ENCODE assay signal across 1 cellular context in the genomic region with DNA sequence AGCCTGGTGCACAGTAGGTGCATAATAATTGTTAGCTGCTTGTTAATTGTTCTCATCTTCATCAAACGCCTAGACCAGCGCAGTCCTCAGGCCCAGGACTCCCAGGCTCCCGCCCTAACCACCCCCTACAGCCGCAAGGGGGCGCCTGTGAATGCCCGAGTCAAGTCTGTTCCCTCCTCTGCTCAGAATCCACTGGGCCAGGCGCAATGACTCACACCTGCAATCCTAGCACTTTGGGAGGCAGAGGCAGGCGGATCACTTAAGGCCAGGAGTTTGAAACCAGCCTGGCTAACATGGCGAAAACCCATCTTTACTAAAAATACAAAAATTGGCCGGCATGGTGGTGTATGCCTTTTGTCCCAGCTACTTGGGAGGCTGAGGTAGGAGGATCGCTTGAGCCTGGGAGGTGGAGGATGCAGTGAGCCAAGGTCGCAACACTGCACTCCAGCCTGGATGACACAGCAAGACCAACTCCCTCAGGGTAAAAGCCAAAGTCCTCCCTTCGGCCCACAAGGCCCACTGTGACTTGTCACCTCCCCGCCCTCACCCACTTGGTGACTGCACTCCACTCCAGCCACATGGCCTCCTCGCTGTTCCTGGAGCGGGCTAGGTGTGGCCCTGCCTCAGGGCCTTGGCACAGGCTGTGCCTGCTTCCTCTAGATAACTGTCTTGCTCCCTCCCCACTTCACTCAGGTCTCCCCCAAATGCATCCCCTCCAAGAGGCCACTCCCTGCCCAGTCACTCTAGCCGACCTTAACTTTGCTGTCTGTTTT.
TF ChIP-seq lines count a peak whose summit lies in the region.

No MANE protein-coding gene starts in this region.

TF ChIP-seq in IMR-90, 13 proteins besides CTCF, POLR2A, EP300 and RAD21:
- peak; percentile 32; the same call in 1 of the 2 replicates for TF ChIP-seq MAZ (IDR thresholded peaks at IDR 0.05; ENCODE audit: borderline replicate concordance, low read depth, low read length)
- TF ChIP-seq MAFK (IDR thresholded peaks at IDR 0.05; ENCODE audit: low read depth, low read length) = no peak
- peak; percentile 57; the same call in 1 of the 2 replicates for TF ChIP-seq FOS (IDR thresholded peaks at IDR 0.05; ENCODE audit: low read depth, low read length)
- TF ChIP-seq USF2 (IDR thresholded peaks at IDR 0.05; ENCODE audit: low read depth, low read length) = no peak
- peak; percentile 81 for TF ChIP-seq RCOR1 (IDR thresholded peaks at IDR 0.05; ENCODE audit: insufficient replicate concordance, low read length)
- TF ChIP-seq SMC3 (IDR thresholded peaks at IDR 0.05; ENCODE audit: low read depth, low read length) = peak; percentile 90
